In the genomic region with DNA sequence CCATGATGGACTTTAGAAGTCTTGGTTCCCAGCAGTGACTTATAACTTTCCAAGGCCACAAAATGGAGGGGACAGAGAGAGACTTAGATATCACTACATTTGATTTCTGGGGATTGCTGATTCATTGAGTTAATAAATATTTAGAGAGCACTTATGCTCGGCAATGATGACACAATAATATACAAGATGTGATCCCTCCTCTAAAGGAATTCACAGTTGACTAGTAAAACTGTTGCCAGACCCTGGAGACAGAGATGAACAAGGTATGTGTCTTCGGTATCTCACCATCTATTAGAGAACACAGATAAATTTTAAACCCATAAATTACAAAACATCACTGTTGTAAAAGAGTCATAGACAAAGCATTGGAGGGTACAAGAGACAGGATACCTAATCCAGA, we compare ENCODE assay signal across 19 cellular contexts.
A peak's percentile ranks its signal among the peaks of the same experiment; 100 is the strongest.
DNase-seq lines count a peak whose midpoint lies in the region; ATAC-seq and TF ChIP-seq lines count a peak whose summit lies in the region.
"Had no signal": no experiment of that assay in that cellular context is flagged by ENCODE, and none has a peak within 500 bp of the region (broad histone marks: within the 10 kb centered on the region; RNA-seq: fewer than 3 reads in every experiment).

No MANE protein-coding gene starts in this region.

- H3K27me3 ChIP-seq in vagina: no peaks in the 10 kb centered on the region

- TF ChIP-seq CTCF in fibroblast of mammary gland (conservative IDR thresholded peaks at IDR 0.05; ENCODE audit: control insufficient read depth, insufficient read depth, low read depth, low read length) (no peak), mesothelial cell of epicardium (IDR thresholded peaks at IDR 0.05; ENCODE audit: unreplicated experiment) (no peak), vagina (IDR thresholded peaks at IDR 0.05) (no peak), CD14-positive monocyte (IDR thresholded peaks at IDR 0.05) (no peak)

- TF ChIP-seq POLR2A in vagina (IDR thresholded peaks at IDR 0.05): no peak

- H3K36me3 ChIP-seq in vagina: no peaks in the 10 kb centered on the region
- H3K36me3 ChIP-seq: HAP-1 had no signal

- ATAC-seq in activated T-cell treated with anti-CD3 and anti-CD28 coated beads, Interleukin-2, amount 50 U/mL, for 72 hours (replicated peaks in 1 of 2): no peak
- ATAC-seq in esophagus mucosa: no peak
- no peak for ATAC-seq in GM19463 (IDR thresholded peaks at IDR 0.05; ENCODE audit: unreplicated experiment)
- ATAC-seq: CD8-positive, alpha-beta T cell; GM12878 had no signal

- H3K9me3 Mint-ChIP-seq in activated T-cell treated with anti-CD3 and anti-CD28 coated beads, Interleukin-2, amount 50 U/mL, for 72 hours: peaks cover 0 to 4% of the 10 kb centered on the region in 2 donors
- H3K9me3 Mint-ChIP-seq in activated T-cell treated with anti-CD3 and anti-CD28 coated beads, Interleukin-2, amount 50 U/mL, for 24 hours: peaks cover 6% of the 10 kb centered on the region
- H3K9me3 Mint-ChIP-seq in mesothelial cell of epicardium (no peaks in the 10 kb centered on the region), CD14-positive monocyte (peaks cover 0 to 5% (median 0%) of the 10 kb centered on the region in 7 donors)
- H3K9me3 Mint-ChIP-seq: CD8-positive, alpha-beta T cell had no signal

- H3K27ac ChIP-seq in vagina: peak overlapping the region; percentile 42

- H3K4me3 Mint-ChIP-seq in activated T-cell treated with anti-CD3 and anti-CD28 coated beads, Interleukin-2, amount 50 U/mL, for 72 hours: no peak overlapping the region
- H3K4me3 Mint-ChIP-seq in activated T-cell treated with anti-CD3 and anti-CD28 coated beads, Interleukin-2, amount 50 U/mL, for 24 hours: no peak overlapping the region
- H3K4me3 Mint-ChIP-seq in mesothelial cell of epicardium (no peak overlapping the region), CD14-positive monocyte (no peak overlapping the region)
- H3K4me3 Mint-ChIP-seq: CD8-positive, alpha-beta T cell had no signal

- H3K4me1 ChIP-seq in vagina: peaks cover 32% of the 10 kb centered on the region

- peak overlapping the region; percentile 42 for H3K27ac Mint-ChIP-seq in activated T-cell treated with anti-CD3 and anti-CD28 coated beads, Interleukin-2, amount 50 U/mL, for 72 hours
- H3K27ac Mint-ChIP-seq in activated T-cell treated with anti-CD3 and anti-CD28 coated beads, Interleukin-2, amount 50 U/mL, for 24 hours: no peak overlapping the region
- H3K27ac Mint-ChIP-seq in mesothelial cell of epicardium (peak overlapping the region; percentile 80), CD14-positive monocyte (no peak overlapping the region)
- H3K27ac Mint-ChIP-seq: CD8-positive, alpha-beta T cell had no signal

- DNase-seq in activated T-cell treated with anti-CD3 and anti-CD28 coated beads, Interleukin-2, amount 50 U/mL, for 72 hours: no peak
- DNase-seq in activated T-cell treated with anti-CD3 and anti-CD28 coated beads, Interleukin-2, amount 50 U/mL, for 24 hours: no peak
- peak; percentile 27 for DNase-seq in fibroblast of mammary gland (ENCODE audit: low read depth)
- DNase-seq in mesothelial cell of epicardium (ENCODE audit: low spot score in 2 of 2, unreplicated experiment in 2 of 2): no peak
- DNase-seq in vagina (ENCODE audit: extremely low spot score in 2 of 2): no peak
- DNase-seq in CD14-positive monocyte (ENCODE audit: low spot score): no peak
- DNase-seq: CD8-positive, alpha-beta T cell; DMS53; EL; IMR-90; NCI-H1417 treated with DMSO at 0.1 percent for 48 hours; NCI-H187 treated with DMSO at 0.1 percent for 48 hours; NCI-H2171 treated with DMSO at 0.1 percent for 48 hours; NCI-H69; SHP77 had no signal

- H3K9me3 ChIP-seq in vagina: no peaks in the 10 kb centered on the region

- peaks cover 32% of the 10 kb centered on the region for H3K4me1 Mint-ChIP-seq in activated T-cell treated with anti-CD3 and anti-CD28 coated beads, Interleukin-2, amount 50 U/mL, for 72 hours (ENCODE audit: low read depth)
- peaks cover 27% of the 10 kb centered on the region for H3K4me1 Mint-ChIP-seq in activated T-cell treated with anti-CD3 and anti-CD28 coated beads, Interleukin-2, amount 50 U/mL, for 24 hours (ENCODE audit: low read depth)
- H3K4me1 Mint-ChIP-seq in mesothelial cell of epicardium: peaks cover 54% of the 10 kb centered on the region
- no peaks in the 10 kb centered on the region for H3K4me1 Mint-ChIP-seq in CD14-positive monocyte

- no peaks in the 10 kb centered on the region for H3K27me3 Mint-ChIP-seq in activated T-cell treated with anti-CD3 and anti-CD28 coated beads, Interleukin-2, amount 50 U/mL, for 72 hours (ENCODE audit: low read depth)
- H3K27me3 Mint-ChIP-seq in activated T-cell treated with anti-CD3 and anti-CD28 coated beads, Interleukin-2, amount 50 U/mL, for 24 hours: no peaks in the 10 kb centered on the region
- no peaks in the 10 kb centered on the region for H3K27me3 Mint-ChIP-seq in mesothelial cell of epicardium (ENCODE audit: low read depth)
- H3K27me3 Mint-ChIP-seq in CD14-positive monocyte (ENCODE audit: low read depth in 3 of 3): peaks cover 0 to 6% (median 0%) of the 10 kb centered on the region in 3 donors

- intact Hi-C loops in vagina (cut with DNase I): no loop called here
- intact Hi-C loops in CD14-positive monocyte (cut with micrococcal nuclease): no loop called here

- peaks cover 0 to 2% of the 10 kb centered on the region in 2 donors for H3K36me3 Mint-ChIP-seq in activated T-cell treated with anti-CD3 and anti-CD28 coated beads, Interleukin-2, amount 50 U/mL, for 72 hours (ENCODE audit: insufficient read depth in 2 of 2)
- H3K36me3 Mint-ChIP-seq in activated T-cell treated with anti-CD3 and anti-CD28 coated beads, Interleukin-2, amount 50 U/mL, for 24 hours (ENCODE audit: low read depth): no peaks in the 10 kb centered on the region
- H3K36me3 Mint-ChIP-seq in mesothelial cell of epicardium (no peaks in the 10 kb centered on the region), CD14-positive monocyte (no peaks in the 10 kb centered on the region)
- H3K36me3 Mint-ChIP-seq: CD8-positive, alpha-beta T cell had no signal

- H3K4me3 ChIP-seq in fibroblast of mammary gland (ENCODE audit: control insufficient read depth, low read depth, low read length) (no peak overlapping the region), vagina (no peak overlapping the region)
- H3K4me3 ChIP-seq: GM12878, HAP-1 had no signal

Comparison
In these comparisons a context has a peak if more than half of its experiments do, and no peak if none do; other contexts are left out.
1. H3K27ac Mint-ChIP-seq: peak in activated T-cell treated with anti-CD3 and anti-CD28 coated beads, Interleukin-2, amount 50 U/mL, for 72 hours (single experiment) and mesothelial cell of epicardium (single experiment); none in activated T-cell treated with anti-CD3 and anti-CD28 coated beads, Interleukin-2, amount 50 U/mL, for 24 hours (single experiment) and CD14-positive monocyte (0 of 7).